In the genomic region with DNA sequence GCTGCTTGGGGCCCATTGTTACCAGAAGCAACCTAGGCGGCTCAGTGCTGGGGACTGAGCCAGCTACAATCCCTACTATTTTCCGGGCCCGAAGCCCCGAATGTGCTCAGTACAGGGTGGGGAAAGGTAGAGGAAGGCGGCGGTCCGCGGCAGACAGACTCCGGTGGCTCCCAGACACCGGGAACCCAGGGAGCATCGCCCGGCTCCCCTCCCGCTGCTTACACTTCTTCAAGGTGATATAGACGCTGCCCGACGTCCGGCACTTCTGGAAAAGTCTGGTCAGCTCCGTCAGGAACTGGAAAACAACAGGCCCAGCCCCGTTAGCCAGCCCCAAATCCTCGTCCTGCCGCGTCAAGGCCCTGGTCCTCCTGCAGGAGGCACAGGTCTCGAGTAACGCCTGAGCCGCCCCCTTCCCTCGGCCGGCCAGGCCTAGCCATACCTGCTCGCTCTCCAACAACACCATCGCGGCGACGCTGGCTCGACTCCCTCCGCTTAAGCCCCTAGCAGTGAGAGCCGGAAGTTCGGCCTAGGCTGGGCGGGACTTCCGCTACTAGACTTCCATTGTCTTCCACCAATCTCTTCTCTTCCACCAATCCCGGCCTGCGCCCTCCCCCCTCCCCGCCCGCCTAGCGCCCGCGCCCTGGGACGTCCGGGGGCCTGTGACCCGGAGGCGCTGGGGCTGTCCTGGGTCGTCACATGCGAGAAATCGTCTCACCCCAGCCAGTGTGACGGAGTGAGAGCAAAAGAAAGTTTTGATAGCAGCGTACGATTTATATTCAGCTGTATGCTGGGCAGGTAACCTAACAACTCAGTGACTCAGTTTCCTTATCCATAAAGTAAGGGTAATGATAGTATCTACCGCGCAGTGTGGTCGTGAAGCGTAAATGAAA, we compare ENCODE assay signal across 1 cellular context.
TF ChIP-seq lines count a peak whose summit lies in the region.

Gene SRP14 (minus strand): TSS at position 528 of the 890 bp plus-strand sequence. CDS start 65 bp downstream, at position 463.

TF ChIP-seq in K562, 482 proteins besides CTCF, POLR2A, EP300 and RAD21 (continued from another document and continues in another):
- TF ChIP-seq, protein P1, sequence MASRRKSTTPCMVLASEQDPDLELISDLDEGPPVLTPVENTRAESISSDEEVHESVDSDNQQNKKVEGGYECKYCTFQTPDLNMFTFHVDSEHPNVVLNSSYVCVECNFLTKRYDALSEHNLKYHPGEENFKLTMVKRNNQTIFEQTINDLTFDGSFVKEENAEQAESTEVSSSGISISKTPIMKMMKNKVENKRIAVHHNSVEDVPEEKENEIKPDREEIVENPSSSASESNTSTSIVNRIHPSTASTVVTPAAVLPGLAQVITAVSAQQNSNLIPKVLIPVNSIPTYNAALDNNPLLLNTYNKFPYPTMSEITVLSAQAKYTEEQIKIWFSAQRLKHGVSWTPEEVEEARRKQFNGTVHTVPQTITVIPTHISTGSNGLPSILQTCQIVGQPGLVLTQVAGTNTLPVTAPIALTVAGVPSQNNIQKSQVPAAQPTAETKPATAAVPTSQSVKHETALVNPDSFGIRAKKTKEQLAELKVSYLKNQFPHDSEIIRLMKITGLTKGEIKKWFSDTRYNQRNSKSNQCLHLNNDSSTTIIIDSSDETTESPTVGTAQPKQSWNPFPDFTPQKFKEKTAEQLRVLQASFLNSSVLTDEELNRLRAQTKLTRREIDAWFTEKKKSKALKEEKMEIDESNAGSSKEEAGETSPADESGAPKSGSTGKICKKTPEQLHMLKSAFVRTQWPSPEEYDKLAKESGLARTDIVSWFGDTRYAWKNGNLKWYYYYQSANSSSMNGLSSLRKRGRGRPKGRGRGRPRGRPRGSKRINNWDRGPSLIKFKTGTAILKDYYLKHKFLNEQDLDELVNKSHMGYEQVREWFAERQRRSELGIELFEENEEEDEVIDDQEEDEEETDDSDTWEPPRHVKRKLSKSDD (conservative IDR thresholded peaks at IDR 0.05; ENCODE audit: low read length) = no peak
- TF ChIP-seq LARP7 (IDR thresholded peaks at IDR 0.05) (0 out of 2 replicates have a peak, but pooled peaks have one; percentile 2), RERE (CRISPR knock-in tag; IDR thresholded peaks at IDR 0.05; ENCODE audit: borderline replicate concordance) (no peak), DIDO1 (tag; IDR thresholded peaks at IDR 0.05; ENCODE audit: low read depth) (peak; percentile 61; the same call in 1 of the 2 replicates), CREB3 (tag; conservative IDR thresholded peaks at IDR 0.05; ENCODE audit: low read depth) (no peak), ZNF174 (CRISPR knock-in tag; IDR thresholded peaks at IDR 0.05) (no peak), MTA3 (IDR thresholded peaks at IDR 0.05; ENCODE audit: borderline replicate concordance) (0 out of 2 replicates have a peak, but pooled peaks have one; percentile 56), ETV1 (tag; conservative IDR thresholded peaks at IDR 0.05; ENCODE audit: low read depth) (peak; percentile 66), TFAM (CRISPR knock-in tag; conservative IDR thresholded peaks at IDR 0.05) (no peak), HSF4 (CRISPR knock-in tag; IDR thresholded peaks at IDR 0.05; ENCODE audit: borderline replicate concordance) (no peak), L3MBTL2 (IDR thresholded peaks at IDR 0.05) (peak; percentile 59), ZBED1 (IDR thresholded peaks at IDR 0.05) (peak; percentile 65; the same call in 1 of the 2 replicates), GTF2E2 (tag; IDR thresholded peaks at IDR 0.05) (0 out of 2 replicates have a peak, but pooled peaks have one; percentile 22), CAMTA2 (CRISPR knock-in tag; conservative IDR thresholded peaks at IDR 0.05) (0 out of 2 replicates have a peak, but pooled peaks have one; percentile 34), CREB5 (CRISPR knock-in tag; IDR thresholded peaks at IDR 0.05) (no peak), KLF1 (tag; IDR thresholded peaks at IDR 0.05) (no peak), SRSF1 (IDR thresholded peaks at IDR 0.05; ENCODE audit: low read depth, low read length) (no peak), FIP1L1 (IDR thresholded peaks at IDR 0.05; ENCODE audit: low read depth, low read length, poor library complexity, severe bottlenecking) (peak; percentile 37), C11orf30 (IDR thresholded peaks at IDR 0.05; ENCODE audit: low read depth) (peak; percentile 70), ZNF764 (CRISPR knock-in tag; IDR thresholded peaks at IDR 0.05; ENCODE audit: low read depth) (no peak), MCM2 (IDR thresholded peaks at IDR 0.05; ENCODE audit: low read depth) (no peak), NR0B1 (IDR thresholded peaks at IDR 0.05; ENCODE audit: partially characterized antibody) (no peak), JUNB (CRISPR knock-in tag; conservative IDR thresholded peaks at IDR 0.05) (no peak), SIN3B (IDR thresholded peaks at IDR 0.05; ENCODE audit: low read depth) (peak; percentile 84), RFX1 (IDR thresholded peaks at IDR 0.05) (no peak), XRCC5 (IDR thresholded peaks at IDR 0.05; ENCODE audit: low read depth, low read length) (no peak), E2F3 (CRISPR knock-in tag; IDR thresholded peaks at IDR 0.05) (no peak), RNF2 (IDR thresholded peaks at IDR 0.05) (no peak), KAT2B (IDR thresholded peaks at IDR 0.05; ENCODE audit: low read depth, low read length) (no peak), ZNF589 (CRISPR knock-in tag; IDR thresholded peaks at IDR 0.05; ENCODE audit: low read depth) (no peak), SMARCA5 (IDR thresholded peaks at IDR 0.05) (no peak), NR4A1 (CRISPR knock-in tag; IDR thresholded peaks at IDR 0.05) (no peak), NR4A1 (tag; IDR thresholded peaks at IDR 0.05) (0 out of 2 replicates have a peak, but pooled peaks have one; percentile 18)
- TF ChIP-seq, protein P2, sequence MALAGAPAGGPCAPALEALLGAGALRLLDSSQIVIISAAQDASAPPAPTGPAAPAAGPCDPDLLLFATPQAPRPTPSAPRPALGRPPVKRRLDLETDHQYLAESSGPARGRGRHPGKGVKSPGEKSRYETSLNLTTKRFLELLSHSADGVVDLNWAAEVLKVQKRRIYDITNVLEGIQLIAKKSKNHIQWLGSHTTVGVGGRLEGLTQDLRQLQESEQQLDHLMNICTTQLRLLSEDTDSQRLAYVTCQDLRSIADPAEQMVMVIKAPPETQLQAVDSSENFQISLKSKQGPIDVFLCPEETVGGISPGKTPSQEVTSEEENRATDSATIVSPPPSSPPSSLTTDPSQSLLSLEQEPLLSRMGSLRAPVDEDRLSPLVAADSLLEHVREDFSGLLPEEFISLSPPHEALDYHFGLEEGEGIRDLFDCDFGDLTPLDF (CRISPR knock-in tag; IDR thresholded peaks at IDR 0.05) = no peak; the same call in 1 of the 2 replicates
- TF ChIP-seq, protein P3, sequence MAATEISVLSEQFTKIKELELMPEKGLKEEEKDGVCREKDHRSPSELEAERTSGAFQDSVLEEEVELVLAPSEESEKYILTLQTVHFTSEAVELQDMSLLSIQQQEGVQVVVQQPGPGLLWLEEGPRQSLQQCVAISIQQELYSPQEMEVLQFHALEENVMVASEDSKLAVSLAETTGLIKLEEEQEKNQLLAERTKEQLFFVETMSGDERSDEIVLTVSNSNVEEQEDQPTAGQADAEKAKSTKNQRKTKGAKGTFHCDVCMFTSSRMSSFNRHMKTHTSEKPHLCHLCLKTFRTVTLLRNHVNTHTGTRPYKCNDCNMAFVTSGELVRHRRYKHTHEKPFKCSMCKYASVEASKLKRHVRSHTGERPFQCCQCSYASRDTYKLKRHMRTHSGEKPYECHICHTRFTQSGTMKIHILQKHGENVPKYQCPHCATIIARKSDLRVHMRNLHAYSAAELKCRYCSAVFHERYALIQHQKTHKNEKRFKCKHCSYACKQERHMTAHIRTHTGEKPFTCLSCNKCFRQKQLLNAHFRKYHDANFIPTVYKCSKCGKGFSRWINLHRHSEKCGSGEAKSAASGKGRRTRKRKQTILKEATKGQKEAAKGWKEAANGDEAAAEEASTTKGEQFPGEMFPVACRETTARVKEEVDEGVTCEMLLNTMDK (IDR thresholded peaks at IDR 0.05; ENCODE audit: borderline replicate concordance, insufficient read depth, low read depth, low read length, poor library complexity, severe bottlenecking) = no peak
- TF ChIP-seq, protein P4, sequence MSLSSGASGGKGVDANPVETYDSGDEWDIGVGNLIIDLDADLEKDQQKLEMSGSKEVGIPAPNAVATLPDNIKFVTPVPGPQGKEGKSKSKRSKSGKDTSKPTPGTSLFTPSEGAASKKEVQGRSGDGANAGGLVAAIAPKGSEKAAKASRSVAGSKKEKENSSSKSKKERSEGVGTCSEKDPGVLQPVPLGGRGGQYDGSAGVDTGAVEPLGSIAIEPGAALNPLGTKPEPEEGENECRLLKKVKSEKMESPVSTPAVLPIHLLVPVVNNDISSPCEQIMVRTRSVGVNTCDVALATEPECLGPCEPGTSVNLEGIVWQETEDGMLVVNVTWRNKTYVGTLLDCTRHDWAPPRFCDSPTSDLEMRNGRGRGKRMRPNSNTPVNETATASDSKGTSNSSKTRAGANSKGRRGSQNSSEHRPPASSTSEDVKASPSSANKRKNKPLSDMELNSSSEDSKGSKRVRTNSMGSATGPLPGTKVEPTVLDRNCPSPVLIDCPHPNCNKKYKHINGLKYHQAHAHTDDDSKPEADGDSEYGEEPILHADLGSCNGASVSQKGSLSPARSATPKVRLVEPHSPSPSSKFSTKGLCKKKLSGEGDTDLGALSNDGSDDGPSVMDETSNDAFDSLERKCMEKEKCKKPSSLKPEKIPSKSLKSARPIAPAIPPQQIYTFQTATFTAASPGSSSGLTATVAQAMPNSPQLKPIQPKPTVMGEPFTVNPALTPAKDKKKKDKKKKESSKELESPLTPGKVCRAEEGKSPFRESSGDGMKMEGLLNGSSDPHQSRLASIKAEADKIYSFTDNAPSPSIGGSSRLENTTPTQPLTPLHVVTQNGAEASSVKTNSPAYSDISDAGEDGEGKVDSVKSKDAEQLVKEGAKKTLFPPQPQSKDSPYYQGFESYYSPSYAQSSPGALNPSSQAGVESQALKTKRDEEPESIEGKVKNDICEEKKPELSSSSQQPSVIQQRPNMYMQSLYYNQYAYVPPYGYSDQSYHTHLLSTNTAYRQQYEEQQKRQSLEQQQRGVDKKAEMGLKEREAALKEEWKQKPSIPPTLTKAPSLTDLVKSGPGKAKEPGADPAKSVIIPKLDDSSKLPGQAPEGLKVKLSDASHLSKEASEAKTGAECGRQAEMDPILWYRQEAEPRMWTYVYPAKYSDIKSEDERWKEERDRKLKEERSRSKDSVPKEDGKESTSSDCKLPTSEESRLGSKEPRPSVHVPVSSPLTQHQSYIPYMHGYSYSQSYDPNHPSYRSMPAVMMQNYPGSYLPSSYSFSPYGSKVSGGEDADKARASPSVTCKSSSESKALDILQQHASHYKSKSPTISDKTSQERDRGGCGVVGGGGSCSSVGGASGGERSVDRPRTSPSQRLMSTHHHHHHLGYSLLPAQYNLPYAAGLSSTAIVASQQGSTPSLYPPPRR (CRISPR knock-in tag; IDR thresholded peaks at IDR 0.05; ENCODE audit: borderline replicate concordance) = no peak
